ENCODE assay signal across 10 cellular contexts in genomic region chr21:43733529-43734071, GRCh38. TPM values are rescaled to one million over a fixed set of nuclear protein-coding genes. Genes with fewer than 3 reads are reported as not detected.
A peak's percentile ranks its signal among the peaks of the same experiment; 100 is the strongest.
DNase-seq lines count a peak whose midpoint lies in the region; ATAC-seq and TF ChIP-seq lines count a peak whose summit lies in the region.
"Had no signal": no experiment of that assay in that cellular context is flagged by ENCODE, and none has a peak within 500 bp of the region (broad histone marks: within the 10 kb centered on the region; RNA-seq: fewer than 3 reads in every experiment).

No MANE protein-coding gene starts in this region.

- H3K4me1 ChIP-seq in lower lobe of right lung = peaks cover 57% of the 10 kb centered on the region
- no peaks in the 10 kb centered on the region for H3K4me1 ChIP-seq in urinary bladder (ENCODE audit: insufficient read depth)

- WGBS in urinary bladder = 65% methylated on average over 15 of the region's 15 CpGs

- TF ChIP-seq CTCF in MCF 10A (IDR thresholded peaks at IDR 0.05; ENCODE audit: unreplicated experiment) (no peak), lower lobe of right lung (IDR thresholded peaks at IDR 0.05) (no peak)

- H3K4me3 Mint-ChIP-seq in MCF 10A (ENCODE audit: unreplicated experiment) = peak overlapping the region; percentile 15

- no peak for DNase-seq in activated naive CD4-positive, alpha-beta T cell treated with anti-CD3 and anti-CD28 coated beads, Interleukin-2, amount 50 U/mL, for 72 hours (ENCODE audit: low spot score in 2 of 2)
- no peak for DNase-seq in activated naive CD4-positive, alpha-beta T cell treated with Interleukin-2 at 50 U/mL for 16 hours
- peak; percentile 44 for DNase-seq in MCF 10A (ENCODE audit: unreplicated experiment)
- DNase-seq in lower lobe of right lung = no peak
- DNase-seq: DND-41, heart right ventricle had no signal

- H3K9me3 Mint-ChIP-seq in activated naive CD4-positive, alpha-beta T cell treated with anti-CD3 and anti-CD28 coated beads, Interleukin-2, amount 50 U/mL, for 72 hours = no peaks in the 10 kb centered on the region
- H3K9me3 Mint-ChIP-seq in MCF 10A (ENCODE audit: unreplicated experiment) = no peaks in the 10 kb centered on the region

- POLR2A ChIA-PET in MCF 10A (lab: Yijun Ruan, JAX) = interaction anchor here (0.6 to 1.5 kb wide), 9 partner anchors 8 to 1002 kb away, joined by 3 to 7 read pairs (median 4); partner anchors contain the start of genes HSF2BP, PDXK and RRP1B

- peaks cover 35% of the 10 kb centered on the region for H3K4me1 Mint-ChIP-seq in MCF 10A (ENCODE audit: insufficient read depth, unreplicated experiment)

- ATAC-seq in activated naive CD4-positive, alpha-beta T cell treated with anti-CD3 and anti-CD28 coated beads, Interleukin-2, amount 50 U/mL, for 72 hours = peak; percentile 35 to 62
- ATAC-seq in lower lobe of right lung = peak; percentile 7 to 26
- ATAC-seq in HG03097 (IDR thresholded peaks at IDR 0.05; ENCODE audit: low FRiP score, unreplicated experiment) = no peak
- no peak for ATAC-seq in HG02973 (IDR thresholded peaks at IDR 0.05; ENCODE audit: unreplicated experiment)
- no peak for ATAC-seq in HG03280 (IDR thresholded peaks at IDR 0.05; ENCODE audit: unreplicated experiment)

- H3K36me3 ChIP-seq in lower lobe of right lung (peaks cover 38% of the 10 kb centered on the region), urinary bladder (ENCODE audit: insufficient read depth) (no peaks in the 10 kb centered on the region)

- H3K4me3 ChIP-seq in lower lobe of right lung = no peak overlapping the region
- H3K4me3 ChIP-seq in urinary bladder (ENCODE audit: low read depth, low read length) = no peak overlapping the region
- H3K4me3 ChIP-seq: heart right ventricle had no signal

- BruUV-seq in MCF 10A (replicated peaks; lab: Mats Ljungman, UMichigan) = no TSS peak

- H3K9me3 ChIP-seq in lower lobe of right lung = no peaks in the 10 kb centered on the region
- H3K9me3 ChIP-seq: heart right ventricle had no signal

- no peaks in the 10 kb centered on the region for H3K27me3 ChIP-seq in lower lobe of right lung (ENCODE audit: low read depth)
- H3K27me3 ChIP-seq: heart right ventricle had no signal

- peaks cover 0 to 11% of the 10 kb centered on the region in 2 donors for H3K36me3 Mint-ChIP-seq in activated naive CD4-positive, alpha-beta T cell treated with anti-CD3 and anti-CD28 coated beads, Interleukin-2, amount 50 U/mL, for 72 hours
- peaks cover 65% of the 10 kb centered on the region for H3K36me3 Mint-ChIP-seq in MCF 10A (ENCODE audit: insufficient read depth, unreplicated experiment)

- H3K27me3 Mint-ChIP-seq in MCF 10A (ENCODE audit: insufficient read depth, unreplicated experiment) = no peaks in the 10 kb centered on the region

- CTCF ChIA-PET in MCF 10A (lab: Yijun Ruan, JAX) = no interaction called here

- peak overlapping the region; percentile 75 for H3K27ac ChIP-seq in lower lobe of right lung
- peak overlapping the region; percentile 27 for H3K27ac ChIP-seq in urinary bladder (ENCODE audit: low read depth)

- peak overlapping the region in 1 of 2 donors; percentile 31 for H3K27ac Mint-ChIP-seq in activated naive CD4-positive, alpha-beta T cell treated with anti-CD3 and anti-CD28 coated beads, Interleukin-2, amount 50 U/mL, for 72 hours
- peak overlapping the region; percentile 44 for H3K27ac Mint-ChIP-seq in MCF 10A (ENCODE audit: low read depth, unreplicated experiment)

- intact Hi-C loops in MCF 10A (cut with micrococcal nuclease) = no loop called here
- intact Hi-C loops in lower lobe of right lung (cut with DNase I) = no loop called here

RNA-seq across cellular contexts. Expression of gene PDXK, which starts 14.7 kb away (rescaled TPM):
- 100 to 1,000 TPM in 1 of 2 donors, 10 to 100 TPM in 1; 70.3 to 121 TPM for total RNA-seq in activated naive CD4-positive, alpha-beta T cell treated with anti-CD3 and anti-CD28 coated beads, Interleukin-2, amount 50 U/mL, for 72 hours
- total RNA-seq in MCF 10A (2022) (194 and 210 TPM in 2 replicates), lower lobe of right lung (195 TPM), urinary bladder (30.8 TPM)
- 34.1 TPM for polyA plus RNA-seq in urinary bladder

RNA-seq across cellular contexts. Expression of gene CSTB, which starts 42.5 kb away (rescaled TPM):
- total RNA-seq in activated naive CD4-positive, alpha-beta T cell treated with anti-CD3 and anti-CD28 coated beads, Interleukin-2, amount 50 U/mL, for 72 hours = 10 to 100 TPM; 19.8 to 36.7 TPM
- total RNA-seq in MCF 10A (2022) (60.5 and 75.0 TPM in 2 replicates), lower lobe of right lung (154 TPM), urinary bladder (11.0 TPM)
- 91.8 TPM for polyA plus RNA-seq in urinary bladder

RNA-seq across cellular contexts. Expression of gene RRP1, which starts 55.8 kb away (rescaled TPM):
- total RNA-seq in activated naive CD4-positive, alpha-beta T cell treated with anti-CD3 and anti-CD28 coated beads, Interleukin-2, amount 50 U/mL, for 72 hours = 10 to 100 TPM; 29.9 to 54.1 TPM
- total RNA-seq in MCF 10A (2022) (43.7 and 56.0 TPM in 2 replicates), lower lobe of right lung (13.6 TPM), urinary bladder (12.3 TPM)
- 11.6 TPM for polyA plus RNA-seq in urinary bladder

Comparison
In these comparisons a context has a peak if more than half of its experiments do, and no peak if none do; other contexts are left out.
1. ATAC-seq: peak in activated naive CD4-positive, alpha-beta T cell treated with anti-CD3 and anti-CD28 coated beads, Interleukin-2, amount 50 U/mL, for 72 hours (2 of 2) and lower lobe of right lung (2 of 2); none in HG03097 (single experiment), HG02973 (single experiment) and HG03280 (single experiment).